19 cellular contexts compared by ENCODE assay signal in genomic region chr16:29999605-30000004, GRCh38. TPM values are rescaled to one million over a fixed set of nuclear protein-coding genes. Genes with fewer than 3 reads are reported as not detected.
A peak's percentile ranks its signal among the peaks of the same experiment; 100 is the strongest.
DNase-seq lines count a peak whose midpoint lies in the region; ATAC-seq, FAIRE-seq and TF ChIP-seq lines count a peak whose summit lies in the region.
"Had no signal": no experiment of that assay in that cellular context is flagged by ENCODE, and none has a peak within 500 bp of the region (broad histone marks: within the 10 kb centered on the region; RNA-seq: fewer than 3 reads in every experiment).

No MANE protein-coding gene starts in this region.

- H3K4me1 ChIP-seq in astrocyte (ENCODE audit: insufficient read depth, low read length) (peaks cover 8% of the 10 kb centered on the region), foreskin keratinocyte (peaks cover 4% of the 10 kb centered on the region)
- H3K4me1 ChIP-seq: SJCRH30 had no signal

- no peak for TF ChIP-seq CTCF in CD4-positive, alpha-beta T cell (IDR thresholded peaks at IDR 0.05)
- TF ChIP-seq CTCF in astrocyte (IDR thresholded peaks at IDR 0.05; ENCODE audit: insufficient read depth, low read depth, low read length): no peak
- no peak for TF ChIP-seq CTCF in foreskin keratinocyte (conservative IDR thresholded peaks at IDR 0.05)

- peaks cover 18% of the 10 kb centered on the region for H4K20me1 ChIP-seq in astrocyte (ENCODE audit: insufficient read depth, low read length)

- no peak for DNase-seq in activated CD4-positive, alpha-beta memory T cell treated with anti-CD3 and anti-CD28 coated beads, Interleukin-2, amount 10 ng/mL, durations not matched to agents 7 days and 5 days
- no peak for DNase-seq in activated CD4-positive, alpha-beta memory T cell treated with anti-CD3 and anti-CD28 coated beads for 36 hours
- no peak for DNase-seq in CD4-positive, alpha-beta T cell
- DNase-seq in astrocyte (ENCODE audit: low read depth) (no peak), foreskin keratinocyte (no peak), NCI-H1048 (lab: John Stamatoyannopoulos, UW) (no peak)
- no peak for DNase-seq in stimulated activated effector memory CD8-positive, alpha-beta T cell treated with anti-CD3 and anti-CD28 coated beads, Interleukin-12 subunit alpha, Interleukin-12 subunit beta, amount 100 ng/mL, for 72 hours (ENCODE audit: low spot score in 2 of 2)
- DNase-seq: C1 segment of cervical spinal cord, DMS79, KG1, NCI-H1436, NCI-H1930, NCI-H226, NCI-H524, RPMI8226, SJCRH30 had no signal

- no peak for ATAC-seq in CD4-positive, alpha-beta T cell (ENCODE audit: poor library complexity)
- ATAC-seq in stimulated activated effector memory CD8-positive, alpha-beta T cell treated with anti-CD3 and anti-CD28 coated beads, Interleukin-12 subunit alpha, Interleukin-12 subunit beta, amount 100 ng/mL, for 72 hours: no peak
- ATAC-seq in foreskin keratinocyte: no peak

- no peak for FAIRE-seq in astrocyte (lab: Jason Lieb, UNC)
- FAIRE-seq: A204.1, H54 had no signal

- no peaks in the 10 kb centered on the region for H3K27me3 ChIP-seq in CD4-positive, alpha-beta T cell (ENCODE audit: control insufficient read depth, insufficient read depth, low read length)
- H3K27me3 ChIP-seq in astrocyte (ENCODE audit: insufficient read depth, low read length) (no peaks in the 10 kb centered on the region), foreskin keratinocyte (no peaks in the 10 kb centered on the region)
- H3K27me3 ChIP-seq: SJCRH30 had no signal

- POLR2A ChIA-PET in activated CD4-positive, alpha-beta memory T cell treated with anti-CD3 and anti-CD28 coated beads, Interleukin-2, amount 10 ng/mL, durations not matched to agents 7 days and 5 days (lab: Charles Lee): interaction anchor here (1.6 kb wide), 1 partner anchor 74 kb away, joined by 3 read pairs; the partner anchor contains the start of gene KCTD13
- POLR2A ChIA-PET in activated CD4-positive, alpha-beta memory T cell treated with anti-CD3 and anti-CD28 coated beads for 36 hours (lab: Charles Lee): no interaction called here
- POLR2A ChIA-PET in CD4-positive, alpha-beta T cell (lab: Charles Lee): no interaction called here

- H3K9ac ChIP-seq in astrocyte (ENCODE audit: low read length): no peak overlapping the region

- H3K4me3 Mint-ChIP-seq in activated CD4-positive, alpha-beta memory T cell treated with anti-CD3 and anti-CD28 coated beads, Interleukin-2, amount 10 ng/mL, durations not matched to agents 7 days and 5 days: no peak overlapping the region
- no peak overlapping the region for H3K4me3 Mint-ChIP-seq in activated CD4-positive, alpha-beta memory T cell treated with anti-CD3 and anti-CD28 coated beads for 36 hours
- peak overlapping the region; percentile 38 for H3K4me3 Mint-ChIP-seq in CD4-positive, alpha-beta T cell
- peak overlapping the region; percentile 3 for H3K4me3 Mint-ChIP-seq in astrocyte (ENCODE audit: unreplicated experiment)
- no peak overlapping the region for H3K4me3 Mint-ChIP-seq in stimulated activated effector memory CD8-positive, alpha-beta T cell treated with anti-CD3 and anti-CD28 coated beads, Interleukin-12 subunit alpha, Interleukin-12 subunit beta, amount 100 ng/mL, for 72 hours

- intact Hi-C loops in activated CD4-positive, alpha-beta memory T cell treated with anti-CD3 and anti-CD28 coated beads for 36 hours (cut with micrococcal nuclease): loop anchor here (5.0 kb wide), 2 partner anchors 37 to 192 kb away; partner anchors contain the start of genes MAZ and TMEM219
- intact Hi-C loops in CD4-positive, alpha-beta T cell (cut with DNase I, micrococcal nuclease): loop anchor here (5.0 to 10.0 kb wide), 6 partner anchors 53 to 1175 kb away; partner anchors contain the start of genes ATXN2L (in 1 of the 2), CDIPT (in 1 of the 2), FBXL19 (in 1 of the 2) and MAZ (in 1 of the 2)

- H3K9me3 ChIP-seq in CD4-positive, alpha-beta T cell (ENCODE audit: control insufficient read depth, low read length): no peaks in the 10 kb centered on the region
- no peaks in the 10 kb centered on the region for H3K9me3 ChIP-seq in astrocyte (ENCODE audit: insufficient read depth, low read depth, low read length)
- H3K9me3 ChIP-seq: SJCRH30 had no signal

- no peaks in the 10 kb centered on the region for H3K9me3 Mint-ChIP-seq in activated CD4-positive, alpha-beta memory T cell treated with anti-CD3 and anti-CD28 coated beads, Interleukin-2, amount 10 ng/mL, durations not matched to agents 7 days and 5 days
- H3K9me3 Mint-ChIP-seq in activated CD4-positive, alpha-beta memory T cell treated with anti-CD3 and anti-CD28 coated beads for 36 hours: no peaks in the 10 kb centered on the region
- no peaks in the 10 kb centered on the region for H3K9me3 Mint-ChIP-seq in CD4-positive, alpha-beta T cell
- H3K9me3 Mint-ChIP-seq in astrocyte (ENCODE audit: unreplicated experiment): no peaks in the 10 kb centered on the region
- no peaks in the 10 kb centered on the region for H3K9me3 Mint-ChIP-seq in stimulated activated effector memory CD8-positive, alpha-beta T cell treated with anti-CD3 and anti-CD28 coated beads, Interleukin-12 subunit alpha, Interleukin-12 subunit beta, amount 100 ng/mL, for 72 hours

- H3K27ac ChIP-seq in CD4-positive, alpha-beta T cell (ENCODE audit: low read depth, low read length): no peak overlapping the region
- no peak overlapping the region for H3K27ac ChIP-seq in astrocyte (ENCODE audit: low read depth, low read length)
- H3K27ac ChIP-seq in foreskin keratinocyte: no peak overlapping the region
- H3K27ac ChIP-seq: SJCRH30 had no signal

- H2AFZ ChIP-seq in astrocyte (ENCODE audit: low read depth, low read length): no peak overlapping the region

- CTCF ChIA-PET in activated CD4-positive, alpha-beta memory T cell treated with anti-CD3 and anti-CD28 coated beads, Interleukin-2, amount 10 ng/mL, durations not matched to agents 7 days and 5 days (lab: Charles Lee): interaction anchor here (0.6 to 1.2 kb wide), 2 partner anchors 32 to 42 kb away, joined by 4 read pairs; partner anchors contain the start of gene TLCD3B
- CTCF ChIA-PET in activated CD4-positive, alpha-beta memory T cell treated with anti-CD3 and anti-CD28 coated beads for 36 hours (lab: Charles Lee): no interaction called here
- CTCF ChIA-PET in CD4-positive, alpha-beta T cell (lab: Charles Lee): interaction anchor here (1.0 kb wide), 1 partner anchor 151 kb away, joined by 3 read pairs; no protein-coding TSS in a partner anchor

- H3K4me3 ChIP-seq in astrocyte (ENCODE audit: insufficient read depth, low read depth, low read length): no peak overlapping the region
- H3K4me3 ChIP-seq: SJCRH30 had no signal

- peaks cover 6% of the 10 kb centered on the region for H3K36me3 ChIP-seq in astrocyte (ENCODE audit: insufficient read depth, low read length)
- H3K36me3 ChIP-seq: SJCRH30 had no signal

- no peak overlapping the region for H3K4me2 ChIP-seq in astrocyte (ENCODE audit: low read length)

- peaks cover 18% of the 10 kb centered on the region for H3K79me2 ChIP-seq in astrocyte (ENCODE audit: insufficient read depth, low read length)

- peaks cover 35% of the 10 kb centered on the region for H3K4me1 Mint-ChIP-seq in activated CD4-positive, alpha-beta memory T cell treated with anti-CD3 and anti-CD28 coated beads, Interleukin-2, amount 10 ng/mL, durations not matched to agents 7 days and 5 days
- peaks cover 22% of the 10 kb centered on the region for H3K4me1 Mint-ChIP-seq in activated CD4-positive, alpha-beta memory T cell treated with anti-CD3 and anti-CD28 coated beads for 36 hours (ENCODE audit: low read depth)
- peaks cover 32% of the 10 kb centered on the region for H3K4me1 Mint-ChIP-seq in CD4-positive, alpha-beta T cell (ENCODE audit: low read depth)
- H3K4me1 Mint-ChIP-seq in astrocyte (ENCODE audit: low read depth, unreplicated experiment): peaks cover 8% of the 10 kb centered on the region
- peaks cover 53% of the 10 kb centered on the region for H3K4me1 Mint-ChIP-seq in stimulated activated effector memory CD8-positive, alpha-beta T cell treated with anti-CD3 and anti-CD28 coated beads, Interleukin-12 subunit alpha, Interleukin-12 subunit beta, amount 100 ng/mL, for 72 hours

- no peaks in the 10 kb centered on the region for H3K27me3 Mint-ChIP-seq in activated CD4-positive, alpha-beta memory T cell treated with anti-CD3 and anti-CD28 coated beads, Interleukin-2, amount 10 ng/mL, durations not matched to agents 7 days and 5 days
- H3K27me3 Mint-ChIP-seq in activated CD4-positive, alpha-beta memory T cell treated with anti-CD3 and anti-CD28 coated beads for 36 hours: no peaks in the 10 kb centered on the region
- no peaks in the 10 kb centered on the region for H3K27me3 Mint-ChIP-seq in CD4-positive, alpha-beta T cell
- H3K27me3 Mint-ChIP-seq in astrocyte (ENCODE audit: low read depth, unreplicated experiment): no peaks in the 10 kb centered on the region

- H3K27ac Mint-ChIP-seq in activated CD4-positive, alpha-beta memory T cell treated with anti-CD3 and anti-CD28 coated beads, Interleukin-2, amount 10 ng/mL, durations not matched to agents 7 days and 5 days: peak overlapping the region; percentile 28
- H3K27ac Mint-ChIP-seq in activated CD4-positive, alpha-beta memory T cell treated with anti-CD3 and anti-CD28 coated beads for 36 hours: no peak overlapping the region
- no peak overlapping the region for H3K27ac Mint-ChIP-seq in CD4-positive, alpha-beta T cell
- H3K27ac Mint-ChIP-seq in astrocyte (ENCODE audit: unreplicated experiment): no peak overlapping the region
- H3K27ac Mint-ChIP-seq in stimulated activated effector memory CD8-positive, alpha-beta T cell treated with anti-CD3 and anti-CD28 coated beads, Interleukin-12 subunit alpha, Interleukin-12 subunit beta, amount 100 ng/mL, for 72 hours: peak overlapping the region; percentile 58

- peaks cover 59% of the 10 kb centered on the region for H3K36me3 Mint-ChIP-seq in activated CD4-positive, alpha-beta memory T cell treated with anti-CD3 and anti-CD28 coated beads, Interleukin-2, amount 10 ng/mL, durations not matched to agents 7 days and 5 days (ENCODE audit: low read depth)
- H3K36me3 Mint-ChIP-seq in activated CD4-positive, alpha-beta memory T cell treated with anti-CD3 and anti-CD28 coated beads for 36 hours: peaks cover 22% of the 10 kb centered on the region
- H3K36me3 Mint-ChIP-seq in CD4-positive, alpha-beta T cell (ENCODE audit: low read depth): peaks cover 65% of the 10 kb centered on the region
- peaks cover 5% of the 10 kb centered on the region for H3K36me3 Mint-ChIP-seq in astrocyte (ENCODE audit: low read depth, unreplicated experiment)
- peaks cover 86% of the 10 kb centered on the region for H3K36me3 Mint-ChIP-seq in stimulated activated effector memory CD8-positive, alpha-beta T cell treated with anti-CD3 and anti-CD28 coated beads, Interleukin-12 subunit alpha, Interleukin-12 subunit beta, amount 100 ng/mL, for 72 hours

RNA-seq across cellular contexts. Expression of gene INO80E, which starts 3.6 kb away (rescaled TPM):
- total RNA-seq in activated CD4-positive, alpha-beta memory T cell treated with anti-CD3 and anti-CD28 coated beads, Interleukin-2, amount 10 ng/mL, durations not matched to agents 7 days and 5 days: 100 to 1,000 TPM; 102 to 107 TPM
- 10 to 100 TPM; 84.1 to 94.0 TPM for total RNA-seq in activated CD4-positive, alpha-beta memory T cell treated with anti-CD3 and anti-CD28 coated beads for 36 hours
- 10 to 100 TPM; 54.6 to 57.6 TPM for total RNA-seq in CD4-positive, alpha-beta T cell
- total RNA-seq in astrocyte (58.5 and 64.8 TPM in 2 replicates), foreskin keratinocyte (71.4 and 72.3 TPM in 2 replicates)
- polyA plus RNA-seq in foreskin keratinocyte: 88.2 and 90.5 TPM in 2 replicates

RNA-seq across cellular contexts. Expression of gene HIRIP3, which starts 4.2 kb away (rescaled TPM):
- 10 to 100 TPM; 38.7 to 40.3 TPM for total RNA-seq in activated CD4-positive, alpha-beta memory T cell treated with anti-CD3 and anti-CD28 coated beads, Interleukin-2, amount 10 ng/mL, durations not matched to agents 7 days and 5 days
- 10 to 100 TPM; 40.5 to 40.6 TPM for total RNA-seq in activated CD4-positive, alpha-beta memory T cell treated with anti-CD3 and anti-CD28 coated beads for 36 hours
- 10 to 100 TPM in 1 of 2 experiments, 1 to 10 TPM in 1; 8.5 to 11.8 TPM for total RNA-seq in CD4-positive, alpha-beta T cell
- total RNA-seq in astrocyte (4.3 and 5.0 TPM in 2 replicates), foreskin keratinocyte (11.9 and 13.3 TPM in 2 replicates)
- polyA plus RNA-seq in foreskin keratinocyte: 17.9 and 18.0 TPM in 2 replicates

RNA-seq across cellular contexts. Expression of gene DOC2A, which starts 11.2 kb away (rescaled TPM):
- total RNA-seq in activated CD4-positive, alpha-beta memory T cell treated with anti-CD3 and anti-CD28 coated beads, Interleukin-2, amount 10 ng/mL, durations not matched to agents 7 days and 5 days: not detected
- total RNA-seq in activated CD4-positive, alpha-beta memory T cell treated with anti-CD3 and anti-CD28 coated beads for 36 hours: under 1 TPM; 0.33 to 0.34 TPM
- under 1 TPM; 0.14 TPM for total RNA-seq in CD4-positive, alpha-beta T cell
- total RNA-seq in astrocyte (0.50 and 0.89 TPM in 2 replicates), foreskin keratinocyte (0.27 and 0.56 TPM in 2 replicates)
- 0.32 and 0.66 TPM in 2 replicates for polyA plus RNA-seq in foreskin keratinocyte
- total RNA-seq: SJCRH30 had no signal

RNA-seq across cellular contexts. Expression of gene C16orf92, which starts 23.4 kb away (rescaled TPM):
- total RNA-seq in activated CD4-positive, alpha-beta memory T cell treated with anti-CD3 and anti-CD28 coated beads, Interleukin-2, amount 10 ng/mL, durations not matched to agents 7 days and 5 days: not detected
- not detected for total RNA-seq in activated CD4-positive, alpha-beta memory T cell treated with anti-CD3 and anti-CD28 coated beads for 36 hours
- total RNA-seq in CD4-positive, alpha-beta T cell: not detected
- total RNA-seq in astrocyte (not detected in 2 replicates), foreskin keratinocyte (not detected in 2 replicates)
- not detected in 2 replicates for polyA plus RNA-seq in foreskin keratinocyte
- total RNA-seq: M059J, SJCRH30 had no signal

RNA-seq across cellular contexts. Expression of gene TAOK2, which starts 25.9 kb away (rescaled TPM):
- total RNA-seq in activated CD4-positive, alpha-beta memory T cell treated with anti-CD3 and anti-CD28 coated beads, Interleukin-2, amount 10 ng/mL, durations not matched to agents 7 days and 5 days: 10 to 100 TPM; 44.2 TPM
- total RNA-seq in activated CD4-positive, alpha-beta memory T cell treated with anti-CD3 and anti-CD28 coated beads for 36 hours: 10 to 100 TPM; 27.2 to 28.2 TPM
- total RNA-seq in CD4-positive, alpha-beta T cell: 10 to 100 TPM; 13.1 to 14.1 TPM
- total RNA-seq in astrocyte: 55.2 and 55.9 TPM in 2 replicates
- 26.5 and 27.5 TPM in 2 replicates for total RNA-seq in foreskin keratinocyte
- 13.8 and 14.3 TPM in 2 replicates for polyA plus RNA-seq in foreskin keratinocyte

Comparison
In these comparisons a context has a peak if more than half of its experiments do, and no peak if none do; other contexts are left out.
1. H3K27ac Mint-ChIP-seq: peak in activated CD4-positive, alpha-beta memory T cell treated with anti-CD3 and anti-CD28 coated beads, Interleukin-2, amount 10 ng/mL, durations not matched to agents 7 days and 5 days (single experiment) and stimulated activated effector memory CD8-positive, alpha-beta T cell treated with anti-CD3 and anti-CD28 coated beads, Interleukin-12 subunit alpha, Interleukin-12 subunit beta, amount 100 ng/mL, for 72 hours (single experiment); none in activated CD4-positive, alpha-beta memory T cell treated with anti-CD3 and anti-CD28 coated beads for 36 hours (single experiment), CD4-positive, alpha-beta T cell (single experiment) and astrocyte (single experiment).
2. H3K4me3 Mint-ChIP-seq: peak in CD4-positive, alpha-beta T cell (single experiment) and astrocyte (single experiment); none in activated CD4-positive, alpha-beta memory T cell treated with anti-CD3 and anti-CD28 coated beads, Interleukin-2, amount 10 ng/mL, durations not matched to agents 7 days and 5 days (single experiment), activated CD4-positive, alpha-beta memory T cell treated with anti-CD3 and anti-CD28 coated beads for 36 hours (single experiment) and stimulated activated effector memory CD8-positive, alpha-beta T cell treated with anti-CD3 and anti-CD28 coated beads, Interleukin-12 subunit alpha, Interleukin-12 subunit beta, amount 100 ng/mL, for 72 hours (single experiment).